ENCODE assay signal across 8 cellular contexts in the genomic region with DNA sequence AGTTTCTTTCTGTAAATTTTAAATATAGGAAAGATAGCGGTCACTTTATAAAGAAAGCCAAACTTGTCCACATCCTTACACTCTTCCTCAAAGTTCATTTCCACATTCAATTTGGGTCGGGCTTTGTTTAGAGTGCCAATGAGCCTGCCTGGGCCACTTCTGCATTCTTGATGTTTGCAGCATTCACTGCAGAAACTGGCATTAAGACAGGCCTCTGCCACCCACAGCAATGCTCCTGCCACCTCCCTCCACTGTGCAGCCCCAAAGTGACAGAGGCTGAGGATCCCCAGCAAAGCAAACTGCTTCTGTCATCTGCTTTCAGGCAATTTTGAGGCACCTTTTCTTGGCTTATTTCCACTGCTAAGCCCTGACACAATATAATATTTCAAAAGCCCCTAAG.
A peak's percentile ranks its signal among the peaks of the same experiment; 100 is the strongest.
DNase-seq lines count a peak whose midpoint lies in the region; ATAC-seq and TF ChIP-seq lines count a peak whose summit lies in the region.

No MANE protein-coding gene starts in this region.

- no peaks in the 10 kb centered on the region for H3K9me3 ChIP-seq in smooth muscle cell (replicated peaks; ENCODE audit: low read depth)

- POLR2A ChIA-PET in activated CD8-positive, alpha-beta T cell treated with anti-CD3 and anti-CD28 coated beads, Interleukin-2, amount 10 ng/mL, durations not matched to agents 7 days and 5 days (lab: Charles Lee) = interaction anchor here (0.9 to 2.1 kb wide), 5 partner anchors 11 to 220 kb away, joined by 5 to 11 read pairs (median 6); partner anchors contain the start of gene TNFAIP3

- ATAC-seq in GM18907 (IDR thresholded peaks at IDR 0.05; ENCODE audit: unreplicated experiment) (peak; percentile 32), HG03139 (IDR thresholded peaks at IDR 0.05; ENCODE audit: unreplicated experiment) (peak; percentile 6), HG02981 (IDR thresholded peaks at IDR 0.05; ENCODE audit: unreplicated experiment) (no peak)
- peak; percentile 40 for ATAC-seq in activated CD8-positive, alpha-beta T cell treated with anti-CD3 and anti-CD28 coated beads, Interleukin-2, amount 10 ng/mL, durations not matched to agents 7 days and 5 days

- peak overlapping the region; percentile 69 for H3K27ac Mint-ChIP-seq in activated CD8-positive, alpha-beta T cell treated with anti-CD3 and anti-CD28 coated beads, Interleukin-2, amount 10 ng/mL, durations not matched to agents 7 days and 5 days

- H3K9me3 Mint-ChIP-seq in activated CD8-positive, alpha-beta T cell treated with anti-CD3 and anti-CD28 coated beads, Interleukin-2, amount 10 ng/mL, durations not matched to agents 7 days and 5 days (ENCODE audit: insufficient read depth) = no peaks in the 10 kb centered on the region

- H3F3A ChIP-seq in smooth muscle cell (ENCODE audit: low read depth) = no peaks in the 10 kb centered on the region

- no peaks in the 10 kb centered on the region for H3K79me2 ChIP-seq in smooth muscle cell (ENCODE audit: low read depth)

- no peak for TF ChIP-seq CTCF in smooth muscle cell (IDR thresholded peaks at IDR 0.05; ENCODE audit: borderline replicate concordance, insufficient read depth, poor library complexity, severe bottlenecking)

- H4K20me1 ChIP-seq in smooth muscle cell (ENCODE audit: low read depth) = no peaks in the 10 kb centered on the region

- H3K27me3 ChIP-seq in smooth muscle cell (ENCODE audit: low read depth) = no peaks in the 10 kb centered on the region

- no peak overlapping the region for H2AFZ ChIP-seq in smooth muscle cell (ENCODE audit: low read depth)

- peaks cover 45% of the 10 kb centered on the region for H3K4me1 Mint-ChIP-seq in activated CD8-positive, alpha-beta T cell treated with anti-CD3 and anti-CD28 coated beads, Interleukin-2, amount 10 ng/mL, durations not matched to agents 7 days and 5 days (ENCODE audit: low read depth)

- no peak overlapping the region for H3K9ac ChIP-seq in smooth muscle cell (ENCODE audit: low read depth)

- peak overlapping the region; percentile 52 for H3K4me3 Mint-ChIP-seq in activated CD8-positive, alpha-beta T cell treated with anti-CD3 and anti-CD28 coated beads, Interleukin-2, amount 10 ng/mL, durations not matched to agents 7 days and 5 days

- H3K36me3 Mint-ChIP-seq in activated CD8-positive, alpha-beta T cell treated with anti-CD3 and anti-CD28 coated beads, Interleukin-2, amount 10 ng/mL, durations not matched to agents 7 days and 5 days (ENCODE audit: low read depth) = peaks cover 2% of the 10 kb centered on the region

- CTCF ChIA-PET in activated CD8-positive, alpha-beta T cell treated with anti-CD3 and anti-CD28 coated beads, Interleukin-2, amount 10 ng/mL, durations not matched to agents 7 days and 5 days (lab: Charles Lee) = interaction anchor here (0.7 to 3.8 kb wide), 17 partner anchors 12 to 224 kb away, joined by 3 to 49 read pairs (median 5); partner anchors contain the start of gene TNFAIP3

- DNase-seq in activated CD8-positive, alpha-beta T cell treated with anti-CD3 and anti-CD28 coated beads, Interleukin-2, amount 10 ng/mL, durations not matched to agents 7 days and 5 days = no peak
- DNase-seq in smooth muscle cell (lab: John Stamatoyannopoulos, UW; ENCODE audit: unreplicated experiment) (no peak), NCI-H1417 treated with DMSO at 0.1 percent for 48 hours (lab: John Stamatoyannopoulos, UW) (no peak), NCI-H446 (lab: John Stamatoyannopoulos, UW) (no peak), NCI-H748 treated with DMSO at 0.1 percent for 48 hours (lab: John Stamatoyannopoulos, UW) (no peak)

- no peak overlapping the region for H3K4me2 ChIP-seq in smooth muscle cell

- WGBS in smooth muscle cell (ENCODE audit: low lambda C conversion rate) = 89% methylated on average over 2 of the region's 2 CpGs

- no peaks in the 10 kb centered on the region for H3K27me3 Mint-ChIP-seq in activated CD8-positive, alpha-beta T cell treated with anti-CD3 and anti-CD28 coated beads, Interleukin-2, amount 10 ng/mL, durations not matched to agents 7 days and 5 days (ENCODE audit: low read depth)

- no peaks in the 10 kb centered on the region for H3K36me3 ChIP-seq in smooth muscle cell (ENCODE audit: low read depth)

- peak overlapping the region; percentile 8 for H3K27ac ChIP-seq in smooth muscle cell (ENCODE audit: low read depth)

- peaks cover 20% of the 10 kb centered on the region for H3K4me1 ChIP-seq in smooth muscle cell (ENCODE audit: low read depth)

- H3K4me3 ChIP-seq in smooth muscle cell = no peak overlapping the region
